Comparison of ENCODE assay signal across 1 cellular context in the genomic region with DNA sequence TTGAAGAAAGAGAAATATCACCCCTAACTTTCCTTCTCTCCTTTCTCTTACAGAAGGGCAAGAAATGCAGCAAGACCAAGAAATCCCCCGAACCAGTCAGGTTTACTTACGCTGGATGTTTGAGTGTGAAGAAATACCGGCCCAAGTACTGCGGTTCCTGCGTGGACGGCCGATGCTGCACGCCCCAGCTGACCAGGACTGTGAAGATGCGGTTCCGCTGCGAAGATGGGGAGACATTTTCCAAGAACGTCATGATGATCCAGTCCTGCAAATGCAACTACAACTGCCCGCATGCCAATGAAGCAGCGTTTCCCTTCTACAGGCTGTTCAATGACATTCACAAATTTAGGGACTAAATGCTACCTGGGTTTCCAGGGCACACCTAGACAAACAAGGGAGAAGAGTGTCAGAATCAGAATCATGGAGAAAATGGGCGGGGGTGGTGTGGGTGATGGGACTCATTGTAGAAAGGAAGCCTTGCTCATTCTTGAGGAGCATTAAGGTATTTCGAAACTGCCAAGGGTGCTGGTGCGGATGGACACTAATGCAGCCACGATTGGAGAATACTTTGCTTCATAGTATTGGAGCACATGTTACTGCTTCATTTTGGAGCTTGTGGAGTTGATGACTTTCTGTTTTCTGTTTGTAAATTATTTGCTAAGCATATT.
TF ChIP-seq lines count a peak whose summit lies in the region.

No MANE protein-coding gene starts in this region.

TF ChIP-seq in SK-N-SH, 30 proteins besides CTCF, POLR2A, EP300 and RAD21 (continued from another document):
- TF ChIP-seq, protein P1, sequence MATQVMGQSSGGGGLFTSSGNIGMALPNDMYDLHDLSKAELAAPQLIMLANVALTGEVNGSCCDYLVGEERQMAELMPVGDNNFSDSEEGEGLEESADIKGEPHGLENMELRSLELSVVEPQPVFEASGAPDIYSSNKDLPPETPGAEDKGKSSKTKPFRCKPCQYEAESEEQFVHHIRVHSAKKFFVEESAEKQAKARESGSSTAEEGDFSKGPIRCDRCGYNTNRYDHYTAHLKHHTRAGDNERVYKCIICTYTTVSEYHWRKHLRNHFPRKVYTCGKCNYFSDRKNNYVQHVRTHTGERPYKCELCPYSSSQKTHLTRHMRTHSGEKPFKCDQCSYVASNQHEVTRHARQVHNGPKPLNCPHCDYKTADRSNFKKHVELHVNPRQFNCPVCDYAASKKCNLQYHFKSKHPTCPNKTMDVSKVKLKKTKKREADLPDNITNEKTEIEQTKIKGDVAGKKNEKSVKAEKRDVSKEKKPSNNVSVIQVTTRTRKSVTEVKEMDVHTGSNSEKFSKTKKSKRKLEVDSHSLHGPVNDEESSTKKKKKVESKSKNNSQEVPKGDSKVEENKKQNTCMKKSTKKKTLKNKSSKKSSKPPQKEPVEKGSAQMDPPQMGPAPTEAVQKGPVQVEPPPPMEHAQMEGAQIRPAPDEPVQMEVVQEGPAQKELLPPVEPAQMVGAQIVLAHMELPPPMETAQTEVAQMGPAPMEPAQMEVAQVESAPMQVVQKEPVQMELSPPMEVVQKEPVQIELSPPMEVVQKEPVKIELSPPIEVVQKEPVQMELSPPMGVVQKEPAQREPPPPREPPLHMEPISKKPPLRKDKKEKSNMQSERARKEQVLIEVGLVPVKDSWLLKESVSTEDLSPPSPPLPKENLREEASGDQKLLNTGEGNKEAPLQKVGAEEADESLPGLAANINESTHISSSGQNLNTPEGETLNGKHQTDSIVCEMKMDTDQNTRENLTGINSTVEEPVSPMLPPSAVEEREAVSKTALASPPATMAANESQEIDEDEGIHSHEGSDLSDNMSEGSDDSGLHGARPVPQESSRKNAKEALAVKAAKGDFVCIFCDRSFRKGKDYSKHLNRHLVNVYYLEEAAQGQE (IDR thresholded peaks at IDR 0.05; ENCODE audit: low read depth, low read length) = no peak
- TF ChIP-seq, protein P2, sequence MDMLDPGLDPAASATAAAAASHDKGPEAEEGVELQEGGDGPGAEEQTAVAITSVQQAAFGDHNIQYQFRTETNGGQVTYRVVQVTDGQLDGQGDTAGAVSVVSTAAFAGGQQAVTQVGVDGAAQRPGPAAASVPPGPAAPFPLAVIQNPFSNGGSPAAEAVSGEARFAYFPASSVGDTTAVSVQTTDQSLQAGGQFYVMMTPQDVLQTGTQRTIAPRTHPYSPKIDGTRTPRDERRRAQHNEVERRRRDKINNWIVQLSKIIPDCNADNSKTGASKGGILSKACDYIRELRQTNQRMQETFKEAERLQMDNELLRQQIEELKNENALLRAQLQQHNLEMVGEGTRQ (IDR thresholded peaks at IDR 0.05; ENCODE audit: borderline replicate concordance, low read depth, low read length) = no peak
- TF ChIP-seq, protein P3, sequence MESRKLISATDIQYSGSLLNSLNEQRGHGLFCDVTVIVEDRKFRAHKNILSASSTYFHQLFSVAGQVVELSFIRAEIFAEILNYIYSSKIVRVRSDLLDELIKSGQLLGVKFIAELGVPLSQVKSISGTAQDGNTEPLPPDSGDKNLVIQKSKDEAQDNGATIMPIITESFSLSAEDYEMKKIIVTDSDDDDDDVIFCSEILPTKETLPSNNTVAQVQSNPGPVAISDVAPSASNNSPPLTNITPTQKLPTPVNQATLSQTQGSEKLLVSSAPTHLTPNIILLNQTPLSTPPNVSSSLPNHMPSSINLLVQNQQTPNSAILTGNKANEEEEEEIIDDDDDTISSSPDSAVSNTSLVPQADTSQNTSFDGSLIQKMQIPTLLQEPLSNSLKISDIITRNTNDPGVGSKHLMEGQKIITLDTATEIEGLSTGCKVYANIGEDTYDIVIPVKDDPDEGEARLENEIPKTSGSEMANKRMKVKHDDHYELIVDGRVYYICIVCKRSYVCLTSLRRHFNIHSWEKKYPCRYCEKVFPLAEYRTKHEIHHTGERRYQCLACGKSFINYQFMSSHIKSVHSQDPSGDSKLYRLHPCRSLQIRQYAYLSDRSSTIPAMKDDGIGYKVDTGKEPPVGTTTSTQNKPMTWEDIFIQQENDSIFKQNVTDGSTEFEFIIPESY (IDR thresholded peaks at IDR 0.05; ENCODE audit: borderline replicate concordance, low read depth) = no peak
- TF ChIP-seq RCOR1 (IDR thresholded peaks at IDR 0.05; ENCODE audit: low read length) (no peak), POLR2AphosphoS5 (IDR thresholded peaks at IDR 0.05; ENCODE audit: low read depth, low read length) (peak; percentile 60), GABPA (IDR thresholded peaks at IDR 0.05; ENCODE audit: low read depth) (no peak), MXI1 (IDR thresholded peaks at IDR 0.05; ENCODE audit: low read depth, low read length) (no peak), FOSL2 (IDR thresholded peaks at IDR 0.05; ENCODE audit: borderline replicate concordance, low read depth) (no peak), FOXJ3 (CRISPR knock-in tag; IDR thresholded peaks at IDR 0.05) (no peak)
- TF ChIP-seq, protein P4, sequence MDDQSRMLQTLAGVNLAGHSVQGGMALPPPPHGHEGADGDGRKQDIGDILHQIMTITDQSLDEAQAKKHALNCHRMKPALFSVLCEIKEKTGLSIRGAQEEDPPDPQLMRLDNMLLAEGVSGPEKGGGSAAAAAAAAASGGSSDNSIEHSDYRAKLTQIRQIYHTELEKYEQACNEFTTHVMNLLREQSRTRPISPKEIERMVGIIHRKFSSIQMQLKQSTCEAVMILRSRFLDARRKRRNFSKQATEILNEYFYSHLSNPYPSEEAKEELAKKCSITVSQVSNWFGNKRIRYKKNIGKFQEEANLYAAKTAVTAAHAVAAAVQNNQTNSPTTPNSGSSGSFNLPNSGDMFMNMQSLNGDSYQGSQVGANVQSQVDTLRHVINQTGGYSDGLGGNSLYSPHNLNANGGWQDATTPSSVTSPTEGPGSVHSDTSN (IDR thresholded peaks at IDR 0.05) = no peak
- TF ChIP-seq, protein P5, sequence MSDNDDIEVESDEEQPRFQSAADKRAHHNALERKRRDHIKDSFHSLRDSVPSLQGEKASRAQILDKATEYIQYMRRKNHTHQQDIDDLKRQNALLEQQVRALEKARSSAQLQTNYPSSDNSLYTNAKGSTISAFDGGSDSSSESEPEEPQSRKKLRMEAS (IDR thresholded peaks at IDR 0.05; ENCODE audit: low read depth) = peak; percentile 55
